In the genomic region with DNA sequence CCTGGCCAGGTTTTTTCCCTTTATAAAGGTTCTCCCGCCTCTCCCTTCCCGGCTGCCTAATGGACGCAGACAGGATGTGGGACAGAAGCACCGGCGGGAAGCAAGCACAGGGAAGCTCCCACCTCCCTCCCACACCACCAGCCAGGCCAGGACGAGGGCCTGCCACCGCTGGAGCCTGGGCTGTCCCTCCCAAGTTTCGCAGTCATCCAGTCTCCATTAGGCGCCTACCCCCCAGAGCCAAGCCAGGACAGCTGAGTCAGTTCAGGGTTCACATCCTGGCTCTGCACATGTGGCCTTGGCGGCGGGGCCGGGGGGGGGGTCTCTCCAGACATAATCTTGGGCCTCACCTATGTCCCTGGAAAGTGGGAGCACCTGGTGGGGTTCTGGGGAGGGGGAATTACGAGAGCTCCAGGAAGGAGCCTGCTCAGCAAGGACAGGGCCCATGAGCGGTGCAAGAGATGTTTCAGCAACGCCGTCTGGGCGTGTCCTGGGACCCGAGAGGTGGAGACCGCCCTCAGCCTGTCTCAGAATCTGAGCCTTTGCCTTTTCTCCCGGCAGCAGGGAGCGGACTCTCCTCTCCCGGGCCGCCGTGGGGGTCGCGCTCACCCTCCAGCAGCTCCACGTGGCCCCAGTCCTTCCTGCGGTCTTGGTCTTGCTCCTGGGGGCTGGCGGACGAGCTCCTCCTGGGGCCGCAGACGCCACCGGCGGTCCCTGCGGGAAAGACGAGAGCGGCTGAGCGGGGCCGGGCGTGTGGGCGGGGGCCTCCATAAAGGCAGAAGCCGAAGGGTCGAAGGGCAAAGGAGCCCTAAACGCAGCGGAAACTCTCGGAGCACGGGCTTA, we compare ENCODE assay signal across 7 cellular contexts. TPM values are rescaled to one million over a fixed set of nuclear protein-coding genes. Genes with fewer than 3 reads are reported as not detected.
DNase-seq lines count a peak whose midpoint lies in the region; TF ChIP-seq lines count a peak whose summit lies in the region.

No MANE protein-coding gene starts in this region.

- peaks cover 15% of the 10 kb centered on the region for H3K4me1 Mint-ChIP-seq in HFFc6 (ENCODE audit: low read depth)
- peaks cover 36% of the 10 kb centered on the region for H3K4me1 Mint-ChIP-seq in activated naive CD4-positive, alpha-beta T cell treated with anti-CD3 and anti-CD28 coated beads, Interleukin-2, amount 50 U/mL, for 24 hours

- peak overlapping the region; percentile 61; the same call in 1 of the 2 replicates for H3K4me3 ChIP-seq in iPS DF 6.9 (ENCODE audit: low read length)
- peak overlapping the region; percentile 88 for H3K4me3 ChIP-seq in smooth muscle cell

- peak overlapping the region; percentile 92 for H3K27ac Mint-ChIP-seq in HFFc6
- peak overlapping the region; percentile 98 for H3K27ac Mint-ChIP-seq in activated naive CD4-positive, alpha-beta T cell treated with anti-CD3 and anti-CD28 coated beads, Interleukin-2, amount 50 U/mL, for 24 hours

- H3F3A ChIP-seq in smooth muscle cell (ENCODE audit: low read depth): no peaks in the 10 kb centered on the region

- H3K4me3 Mint-ChIP-seq in HFFc6: peak overlapping the region; percentile 96
- peak overlapping the region; percentile 96 for H3K4me3 Mint-ChIP-seq in activated naive CD4-positive, alpha-beta T cell treated with anti-CD3 and anti-CD28 coated beads, Interleukin-2, amount 50 U/mL, for 24 hours

- in situ Hi-C loops in GM13976 (cut with MboI; ENCODE audit: low sequenced_read_pairs, unreplicated experiment): no loop called here

- no peaks in the 10 kb centered on the region for H4K20me1 ChIP-seq in smooth muscle cell (ENCODE audit: low read depth)

- peaks cover 11% of the 10 kb centered on the region for H3K36me3 Mint-ChIP-seq in HFFc6 (ENCODE audit: low read depth)
- H3K36me3 Mint-ChIP-seq in activated naive CD4-positive, alpha-beta T cell treated with anti-CD3 and anti-CD28 coated beads, Interleukin-2, amount 50 U/mL, for 24 hours: peaks cover 8% of the 10 kb centered on the region

- H3K4me1 ChIP-seq in iPS DF 6.9 (ENCODE audit: control insufficient read depth, insufficient read depth, low read length): peaks cover 1% of the 10 kb centered on the region; the same call in 1 of the 2 replicates
- peaks cover 7% of the 10 kb centered on the region for H3K4me1 ChIP-seq in smooth muscle cell (ENCODE audit: low read depth)

- peaks cover 9% of the 10 kb centered on the region for H3K79me2 ChIP-seq in smooth muscle cell (ENCODE audit: low read depth)

- H3K9ac ChIP-seq in smooth muscle cell (ENCODE audit: low read depth): peak overlapping the region; percentile 68

- peak overlapping the region; percentile 82 for H2AFZ ChIP-seq in smooth muscle cell (ENCODE audit: low read depth)

- peaks cover 7% of the 10 kb centered on the region; the same call in 1 of the 2 replicates for H3K27me3 Mint-ChIP-seq in HFFc6 (ENCODE audit: insufficient read depth)
- no peaks in the 10 kb centered on the region for H3K27me3 Mint-ChIP-seq in activated naive CD4-positive, alpha-beta T cell treated with anti-CD3 and anti-CD28 coated beads, Interleukin-2, amount 50 U/mL, for 24 hours

- H3K27me3 ChIP-seq in iPS DF 6.9 (ENCODE audit: control insufficient read depth, insufficient read depth, low read length): no peaks in the 10 kb centered on the region
- no peaks in the 10 kb centered on the region for H3K27me3 ChIP-seq in smooth muscle cell (ENCODE audit: low read depth)

- H3K9me3 Mint-ChIP-seq in HFFc6: no peaks in the 10 kb centered on the region
- H3K9me3 Mint-ChIP-seq in activated naive CD4-positive, alpha-beta T cell treated with anti-CD3 and anti-CD28 coated beads, Interleukin-2, amount 50 U/mL, for 24 hours: no peaks in the 10 kb centered on the region

- DNase-seq in GM13976 (ENCODE audit: low spot score) (peak; percentile 84), HFFc6 (peak; percentile 41), NCI-H2171 treated with DMSO at 0.1 percent for 48 hours (lab: John Stamatoyannopoulos, UW) (peak; percentile 17), iPS DF 6.9 (ENCODE audit: low read depth, low spot score) (no peak), smooth muscle cell (lab: John Stamatoyannopoulos, UW; ENCODE audit: unreplicated experiment) (peak; percentile 65), KG1 (lab: John Stamatoyannopoulos, UW) (no peak)

- H3K9me3 ChIP-seq in iPS DF 6.9 (ENCODE audit: control insufficient read depth, insufficient read depth, low read length): no peaks in the 10 kb centered on the region
- H3K9me3 ChIP-seq in smooth muscle cell (replicated peaks; ENCODE audit: low read depth): no peaks in the 10 kb centered on the region

- peak overlapping the region; percentile 97 for H3K4me2 ChIP-seq in smooth muscle cell

- no CpG with 5 or more reads among the region's 47 CpGs for WGBS in iPS DF 6.9 (ENCODE audit: insufficient coverage, insufficient read length)
- WGBS in smooth muscle cell (ENCODE audit: low lambda C conversion rate): 11% methylated on average over 42 of the region's 47 CpGs

- H3K27ac ChIP-seq in iPS DF 6.9 (ENCODE audit: low read length) (no peak overlapping the region), smooth muscle cell (ENCODE audit: low read depth) (peak overlapping the region; percentile 64)

- TF ChIP-seq CTCF in GM13976 (IDR thresholded peaks at IDR 0.05; ENCODE audit: borderline replicate concordance, control extremely low read depth, extremely low read depth, insufficient read depth, missing control alignments): no peak
- no peak for TF ChIP-seq CTCF in HFFc6 (IDR thresholded peaks at IDR 0.05)
- no peak for TF ChIP-seq CTCF in smooth muscle cell (IDR thresholded peaks at IDR 0.05; ENCODE audit: borderline replicate concordance, insufficient read depth, poor library complexity, severe bottlenecking)

- H3K36me3 ChIP-seq in iPS DF 6.9 (ENCODE audit: control insufficient read depth, insufficient read depth, low read length): peaks cover 6% of the 10 kb centered on the region; the same call in 1 of the 2 replicates
- H3K36me3 ChIP-seq in smooth muscle cell (ENCODE audit: low read depth): no peaks in the 10 kb centered on the region

RNA-seq across cellular contexts. Expression of a gene that starts 0.9 kb away (rescaled TPM):
- 10 to 100 TPM; 29.9 to 44.2 (median 34.7) TPM for total RNA-seq in HFFc6 (2021; fragmentation: NEBNext Ultra II Directional; extraction: Animal tissue kit (Norgen Biotek cat#: 25700))
- total RNA-seq in smooth muscle cell: 15.2 and 23.8 TPM in 2 replicates
- polyA plus RNA-seq in smooth muscle cell: 65.3 and 74.2 TPM in 2 replicates

RNA-seq across cellular contexts. Expression of a gene that starts 7.2 kb away (rescaled TPM):
- total RNA-seq in HFFc6 (2021; fragmentation: NEBNext Ultra II Directional; extraction: Animal tissue kit (Norgen Biotek cat#: 25700)): under 1 TPM in 2 of 6 experiments, not detected in 4; 0.17 to 0.18 TPM
- total RNA-seq in smooth muscle cell: not detected in 2 replicates
- 0.18 TPM in 2 replicates for polyA plus RNA-seq in smooth muscle cell

RNA-seq across cellular contexts. Expression of a gene that starts 30.6 kb away (rescaled TPM):
- total RNA-seq in HFFc6 (2021; fragmentation: NEBNext Ultra II Directional; extraction: Animal tissue kit (Norgen Biotek cat#: 25700)): 10 to 100 TPM; 35.8 to 39.2 (median 38.2) TPM
- 19.8 and 24.6 TPM in 2 replicates for total RNA-seq in smooth muscle cell
- 55.7 and 60.4 TPM in 2 replicates for polyA plus RNA-seq in smooth muscle cell

RNA-seq across cellular contexts. Expression of a gene that starts 42.8 kb away (rescaled TPM):
- total RNA-seq in HFFc6 (2021; fragmentation: NEBNext Ultra II Directional; extraction: Animal tissue kit (Norgen Biotek cat#: 25700)): 1 to 10 TPM; 2.8 to 3.6 (median 3.1) TPM
- total RNA-seq in smooth muscle cell: 0.27 and 0.81 TPM in 2 replicates
- polyA plus RNA-seq in smooth muscle cell: 0.12 and 0.49 TPM in 2 replicates

RNA-seq across cellular contexts. Expression of a gene that starts 43.7 kb away (rescaled TPM):
- total RNA-seq in HFFc6 (2021; fragmentation: NEBNext Ultra II Directional; extraction: Animal tissue kit (Norgen Biotek cat#: 25700)): 100 to 1,000 TPM in 3 of 6 experiments, 10 to 100 TPM in 3; 97.1 to 123 (median 101) TPM
- 117 and 132 TPM in 2 replicates for total RNA-seq in smooth muscle cell
- 153 and 172 TPM in 2 replicates for polyA plus RNA-seq in smooth muscle cell

Comparison
In these comparisons a context has a peak if more than half of its experiments do, and no peak if none do; other contexts are left out.
1. DNase-seq: peak in GM13976 (single experiment), HFFc6 (single experiment), NCI-H2171 treated with DMSO at 0.1 percent for 48 hours (single experiment) and smooth muscle cell (single experiment); none in iPS DF 6.9 (single experiment) and KG1 (single experiment).